In the genomic region with DNA sequence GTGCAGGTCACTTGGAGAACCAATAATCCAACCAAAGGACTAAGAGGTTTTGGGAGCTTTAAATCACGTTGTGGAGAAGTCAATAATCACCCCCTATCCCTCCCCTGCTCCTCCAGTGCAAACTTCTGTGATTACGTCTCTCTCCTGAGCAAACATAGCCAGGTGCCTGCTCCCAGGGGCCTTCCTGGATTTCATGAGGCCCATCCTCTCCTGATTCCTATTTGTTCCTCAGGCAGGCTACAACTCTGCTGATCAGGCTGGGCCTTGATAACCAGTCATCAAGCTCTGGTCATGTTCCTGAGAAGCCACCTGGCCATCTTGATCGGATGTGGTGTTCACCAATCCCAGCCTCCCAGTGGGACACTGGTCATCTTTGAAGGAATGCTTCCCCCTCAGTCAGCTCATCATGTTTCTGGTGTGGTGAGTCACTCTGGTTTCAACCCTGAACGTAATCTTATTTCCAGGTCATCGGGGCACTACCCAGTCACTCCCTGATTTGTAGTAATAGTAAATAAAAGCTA, we compare ENCODE assay signal across 12 cellular contexts. TPM values are rescaled to one million over a fixed set of nuclear protein-coding genes. Genes with fewer than 3 reads are reported as not detected.
A peak's percentile ranks its signal among the peaks of the same experiment; 100 is the strongest.
DNase-seq lines count a peak whose midpoint lies in the region; ATAC-seq and TF ChIP-seq lines count a peak whose summit lies in the region.
"Had no signal": no experiment of that assay in that cellular context is flagged by ENCODE, and none has a peak within 500 bp of the region (broad histone marks: within the 10 kb centered on the region; RNA-seq: fewer than 3 reads in every experiment).

No MANE protein-coding gene starts in this region.

- CTCF ChIA-PET in PC-3 (lab: Charles Lee) = no interaction called here

- no peak for TF ChIP-seq EP300 in tibial nerve (IDR thresholded peaks at IDR 0.05)

- no peak overlapping the region for H3K4me3 ChIP-seq in H7 (ENCODE audit: insufficient read depth, low read depth, low read length)
- no peak overlapping the region for H3K4me3 ChIP-seq in PC-3 (ENCODE audit: low read length)
- no peak overlapping the region for H3K4me3 ChIP-seq in BE2C (ENCODE audit: low read depth, low read length)
- H3K4me3 ChIP-seq in tibial nerve = no peak overlapping the region
- H3K4me3 ChIP-seq: prostate gland had no signal

- H3K9me2 ChIP-seq in PC-3 (replicated peaks; ENCODE audit: low read length) = no peaks in the 10 kb centered on the region

- BruUV-seq in PC-3 (replicated peaks; lab: Mats Ljungman, UMichigan) = no TSS peak

- H3K4me1 ChIP-seq in PC-3 (ENCODE audit: insufficient read depth, low read length) (peaks cover 41% of the 10 kb centered on the region), BE2C (no peaks in the 10 kb centered on the region; the same call in 1 of the 2 replicates), tibial nerve (peaks cover 0 to 24% (median 10%) of the 10 kb centered on the region in 4 donors)
- H3K4me1 ChIP-seq: prostate gland had no signal

- H3K36me3 ChIP-seq in H7 (replicated peaks; ENCODE audit: control insufficient read depth, insufficient read depth, low read length) = no peaks in the 10 kb centered on the region
- no peaks in the 10 kb centered on the region for H3K36me3 ChIP-seq in PC-3 (ENCODE audit: low read depth, low read length)
- no peaks in the 10 kb centered on the region for H3K36me3 ChIP-seq in BE2C
- no peaks in the 10 kb centered on the region for H3K36me3 ChIP-seq in tibial nerve
- H3K36me3 ChIP-seq: prostate gland had no signal

- no peaks in the 10 kb centered on the region for H3F3A ChIP-seq in PC-3 (ENCODE audit: low read length, unreplicated experiment)

- DNase-seq in H7 (peak; percentile 7), PC-3 (peak; percentile 87), epithelial cell of prostate (ENCODE audit: low read depth, low spot score) (peak; percentile 36), renal cortical epithelial cell (ENCODE audit: low read depth) (peak; percentile 57), BE2C (no peak), tibial nerve (ENCODE audit: low spot score in 2 of 2) (no peak), SIG-M5 treated with dmso at 0.1 percent for 504 hours (lab: John Stamatoyannopoulos, UW; ENCODE audit: unreplicated experiment) (no peak)
- DNase-seq: GOT3, KG1, T-cell had no signal

- no peak for TF ChIP-seq POLR2A in tibial nerve (IDR thresholded peaks at IDR 0.05)

- TF ChIP-seq CTCF in PC-3 (conservative IDR thresholded peaks at IDR 0.05; ENCODE audit: low read depth, low read length) (no peak), BE2C (IDR thresholded peaks at IDR 0.05; ENCODE audit: low read depth, low read length) (no peak), tibial nerve (IDR thresholded peaks at IDR 0.05) (no peak)

- peak overlapping the region; percentile 79 for H3K27ac ChIP-seq in PC-3 (ENCODE audit: low read length)
- H3K27ac ChIP-seq in epithelial cell of prostate = peak overlapping the region; percentile 100
- H3K27ac ChIP-seq in tibial nerve = no peak overlapping the region
- H3K27ac ChIP-seq: prostate gland had no signal

- H3K4me2 ChIP-seq in PC-3 (ENCODE audit: low read length) = peak overlapping the region; percentile 56

- WGBS in tibial nerve, 2 donors = 55 to 56% methylated on average over 5 of the region's 5 CpGs

- POLR2A ChIA-PET in PC-3 (lab: Charles Lee; ENCODE audit: unreplicated experiment) = no interaction called here

- H3K9ac ChIP-seq in PC-3 (ENCODE audit: low read length) = no peak overlapping the region

- H4K20me1 ChIP-seq in PC-3 (ENCODE audit: low read length) = no peaks in the 10 kb centered on the region

- H3K79me2 ChIP-seq in PC-3 (ENCODE audit: low read length) = peaks cover 18% of the 10 kb centered on the region

- H3K9me3 ChIP-seq in PC-3 (ENCODE audit: low read length) = no peaks in the 10 kb centered on the region
- no peaks in the 10 kb centered on the region for H3K9me3 ChIP-seq in BE2C
- H3K9me3 ChIP-seq in tibial nerve = no peaks in the 10 kb centered on the region
- H3K9me3 ChIP-seq: prostate gland had no signal

- ATAC-seq in PC-3 = peak; percentile 55
- no peak for ATAC-seq in GM19395 (IDR thresholded peaks at IDR 0.05; ENCODE audit: unreplicated experiment)
- ATAC-seq: T-cell had no signal

- H3K27me3 ChIP-seq in H7 (ENCODE audit: control insufficient read depth, insufficient read depth, low read length) = peaks cover 2% of the 10 kb centered on the region; the same call in 1 of the 2 replicates
- no peaks in the 10 kb centered on the region for H3K27me3 ChIP-seq in PC-3 (ENCODE audit: low read length)
- H3K27me3 ChIP-seq in BE2C = no peaks in the 10 kb centered on the region
- no peaks in the 10 kb centered on the region for H3K27me3 ChIP-seq in tibial nerve

- peak overlapping the region; percentile 33 for H2AFZ ChIP-seq in PC-3 (ENCODE audit: low read length)

- intact Hi-C loops in PC-3 (cut with micrococcal nuclease) = no loop called here

RNA-seq across cellular contexts. Expression of a gene that starts 2.9 kb away (rescaled TPM):
- total RNA-seq in H7 (2014; rRNA removed; shearing (Covaris generic)) = 24.3 and 28.5 TPM in 2 replicates
- 12.9 and 21.2 TPM in 2 replicates for total RNA-seq in PC-3 (2014; rRNA removed)
- 7.8 and 13.4 TPM in 2 replicates for total RNA-seq in renal cortical epithelial cell
- polyA plus RNA-seq in BE2C (2012; ENCODE audit: insufficient read depth, insufficient read length, low read depth) = 14.6 TPM
- total RNA-seq in tibial nerve = 10 to 100 TPM in 3 of 4 donors, 1 to 10 TPM in 1; 9.0 to 15.6 (median 11.2) TPM

Comparison
In these comparisons a context has a peak if more than half of its experiments do, and no peak if none do; other contexts are left out.
1. DNase-seq: peak in H7 (single experiment), PC-3 (single experiment), epithelial cell of prostate (single experiment) and renal cortical epithelial cell (single experiment); none in BE2C (single experiment), tibial nerve (0 of 2) and SIG-M5 treated with dmso at 0.1 percent for 504 hours (single experiment).
2. H3K27ac ChIP-seq: peak in PC-3 (single experiment) and epithelial cell of prostate (single experiment); none in tibial nerve (0 of 4).